In the genomic region with DNA sequence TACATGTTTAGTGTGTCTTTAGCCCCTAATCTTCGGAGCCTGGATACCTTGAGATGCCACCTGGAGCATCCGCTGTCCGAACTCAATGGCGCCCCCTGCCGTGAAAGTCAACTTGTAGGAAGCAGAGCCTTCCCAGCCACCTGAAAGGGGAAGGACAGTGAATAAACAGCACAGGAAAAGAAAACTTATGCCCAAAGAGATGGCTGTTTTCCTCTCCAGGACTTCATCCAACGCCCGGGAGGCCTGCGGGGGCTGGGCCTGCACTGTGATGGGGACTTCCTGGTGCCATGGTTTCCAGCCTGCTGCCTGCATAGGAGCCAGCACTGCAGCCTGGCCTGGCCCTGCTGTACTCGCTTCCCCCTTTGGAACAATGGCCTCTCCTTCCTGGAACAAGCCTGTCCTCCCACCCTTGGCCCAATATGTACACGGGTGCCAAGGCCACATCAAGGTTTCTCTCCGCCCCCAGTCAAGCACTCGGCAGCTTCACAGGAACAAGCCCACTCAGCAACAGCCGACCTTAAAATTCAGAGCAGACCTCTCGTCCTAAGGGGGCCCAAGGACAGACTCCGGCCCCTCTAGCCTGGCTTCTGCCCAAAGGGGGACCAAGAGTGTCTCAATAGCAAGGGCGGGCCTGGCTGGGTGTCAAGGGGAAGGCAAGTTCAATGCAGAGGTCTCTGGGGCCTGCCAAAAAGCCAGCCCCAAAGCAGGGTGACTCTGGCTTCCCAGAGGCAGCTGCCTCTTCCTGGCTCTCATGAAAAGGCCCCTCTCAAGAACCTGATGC, we compare ENCODE assay signal across 1 cellular context.
TF ChIP-seq lines count a peak whose summit lies in the region.

No MANE protein-coding gene starts in this region.

TF ChIP-seq in HepG2, 621 proteins besides CTCF, POLR2A, EP300 and RAD21 (continued from another document and continues in another):
- TF ChIP-seq, protein P1, sequence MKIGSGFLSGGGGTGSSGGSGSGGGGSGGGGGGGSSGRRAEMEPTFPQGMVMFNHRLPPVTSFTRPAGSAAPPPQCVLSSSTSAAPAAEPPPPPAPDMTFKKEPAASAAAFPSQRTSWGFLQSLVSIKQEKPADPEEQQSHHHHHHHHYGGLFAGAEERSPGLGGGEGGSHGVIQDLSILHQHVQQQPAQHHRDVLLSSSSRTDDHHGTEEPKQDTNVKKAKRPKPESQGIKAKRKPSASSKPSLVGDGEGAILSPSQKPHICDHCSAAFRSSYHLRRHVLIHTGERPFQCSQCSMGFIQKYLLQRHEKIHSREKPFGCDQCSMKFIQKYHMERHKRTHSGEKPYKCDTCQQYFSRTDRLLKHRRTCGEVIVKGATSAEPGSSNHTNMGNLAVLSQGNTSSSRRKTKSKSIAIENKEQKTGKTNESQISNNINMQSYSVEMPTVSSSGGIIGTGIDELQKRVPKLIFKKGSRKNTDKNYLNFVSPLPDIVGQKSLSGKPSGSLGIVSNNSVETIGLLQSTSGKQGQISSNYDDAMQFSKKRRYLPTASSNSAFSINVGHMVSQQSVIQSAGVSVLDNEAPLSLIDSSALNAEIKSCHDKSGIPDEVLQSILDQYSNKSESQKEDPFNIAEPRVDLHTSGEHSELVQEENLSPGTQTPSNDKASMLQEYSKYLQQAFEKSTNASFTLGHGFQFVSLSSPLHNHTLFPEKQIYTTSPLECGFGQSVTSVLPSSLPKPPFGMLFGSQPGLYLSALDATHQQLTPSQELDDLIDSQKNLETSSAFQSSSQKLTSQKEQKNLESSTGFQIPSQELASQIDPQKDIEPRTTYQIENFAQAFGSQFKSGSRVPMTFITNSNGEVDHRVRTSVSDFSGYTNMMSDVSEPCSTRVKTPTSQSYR (CRISPR knock-in tag; IDR thresholded peaks at IDR 0.05; ENCODE audit: borderline replicate concordance): peak; percentile 15; the same call in 1 of the 2 replicates
- TF ChIP-seq, protein P2, sequence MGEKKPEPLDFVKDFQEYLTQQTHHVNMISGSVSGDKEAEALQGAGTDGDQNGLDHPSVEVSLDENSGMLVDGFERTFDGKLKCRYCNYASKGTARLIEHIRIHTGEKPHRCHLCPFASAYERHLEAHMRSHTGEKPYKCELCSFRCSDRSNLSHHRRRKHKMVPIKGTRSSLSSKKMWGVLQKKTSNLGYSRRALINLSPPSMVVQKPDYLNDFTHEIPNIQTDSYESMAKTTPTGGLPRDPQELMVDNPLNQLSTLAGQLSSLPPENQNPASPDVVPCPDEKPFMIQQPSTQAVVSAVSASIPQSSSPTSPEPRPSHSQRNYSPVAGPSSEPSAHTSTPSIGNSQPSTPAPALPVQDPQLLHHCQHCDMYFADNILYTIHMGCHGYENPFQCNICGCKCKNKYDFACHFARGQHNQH (CRISPR knock-in tag; IDR thresholded peaks at IDR 0.05): peak; percentile 37; the same call in 1 of the 2 replicates
- TF ChIP-seq, protein P3, sequence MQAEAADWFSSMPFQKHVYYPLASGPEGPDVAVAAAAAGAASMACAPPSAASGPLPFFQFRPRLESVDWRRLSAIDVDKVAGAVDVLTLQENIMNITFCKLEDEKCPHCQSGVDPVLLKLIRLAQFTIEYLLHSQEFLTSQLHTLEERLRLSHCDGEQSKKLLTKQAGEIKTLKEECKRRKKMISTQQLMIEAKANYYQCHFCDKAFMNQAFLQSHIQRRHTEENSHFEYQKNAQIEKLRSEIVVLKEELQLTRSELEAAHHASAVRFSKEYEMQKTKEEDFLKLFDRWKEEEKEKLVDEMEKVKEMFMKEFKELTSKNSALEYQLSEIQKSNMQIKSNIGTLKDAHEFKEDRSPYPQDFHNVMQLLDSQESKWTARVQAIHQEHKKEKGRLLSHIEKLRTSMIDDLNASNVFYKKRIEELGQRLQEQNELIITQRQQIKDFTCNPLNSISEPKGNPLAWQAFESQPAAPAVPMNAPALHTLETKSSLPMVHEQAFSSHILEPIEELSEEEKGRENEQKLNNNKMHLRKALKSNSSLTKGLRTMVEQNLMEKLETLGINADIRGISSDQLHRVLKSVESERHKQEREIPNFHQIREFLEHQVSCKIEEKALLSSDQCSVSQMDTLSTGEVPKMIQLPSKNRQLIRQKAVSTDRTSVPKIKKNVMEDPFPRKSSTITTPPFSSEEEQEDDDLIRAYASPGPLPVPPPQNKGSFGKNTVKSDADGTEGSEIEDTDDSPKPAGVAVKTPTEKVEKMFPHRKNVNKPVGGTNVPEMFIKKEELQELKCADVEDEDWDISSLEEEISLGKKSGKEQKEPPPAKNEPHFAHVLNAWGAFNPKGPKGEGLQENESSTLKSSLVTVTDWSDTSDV (CRISPR knock-in tag; IDR thresholded peaks at IDR 0.05): 0 out of 2 replicates have a peak, but pooled peaks have one; percentile 58
- TF ChIP-seq MXD4 (CRISPR knock-in tag; IDR thresholded peaks at IDR 0.05) (no peak), ZNF263 (CRISPR knock-in tag; IDR thresholded peaks at IDR 0.05) (peak; percentile 67), HMG20A (CRISPR knock-in tag; IDR thresholded peaks at IDR 0.05; ENCODE audit: borderline replicate concordance) (0 out of 2 replicates have a peak, but pooled peaks have one; percentile 10), ZNF484 (CRISPR knock-in tag; IDR thresholded peaks at IDR 0.05; ENCODE audit: borderline replicate concordance, low read depth) (no peak), PITX1 (CRISPR knock-in tag; IDR thresholded peaks at IDR 0.05) (0 out of 2 replicates have a peak, but pooled peaks have one; percentile 42), RXRA (CRISPR knock-in tag; IDR thresholded peaks at IDR 0.05) (peak; percentile 48; the same call in 1 of the 2 replicates), PRPF4 (IDR thresholded peaks at IDR 0.05; ENCODE audit: low read depth, low read length, poor library complexity, severe bottlenecking) (no peak), ZNF383 (CRISPR knock-in tag; IDR thresholded peaks at IDR 0.05; ENCODE audit: borderline replicate concordance) (peak; percentile 93; the same call in 1 of the 2 replicates), IKZF1 (IDR thresholded peaks at IDR 0.05) (no peak), ARNTL (CRISPR knock-in tag; IDR thresholded peaks at IDR 0.05) (peak; percentile 68; the same call in 1 of the 2 replicates), FOXK2 (IDR thresholded peaks at IDR 0.05) (no peak), ZKSCAN8 (CRISPR knock-in tag; IDR thresholded peaks at IDR 0.05; ENCODE audit: borderline replicate concordance) (no peak), SAP130 (CRISPR knock-in tag; IDR thresholded peaks at IDR 0.05; ENCODE audit: low read depth) (peak; percentile 62), HNRNPL (IDR thresholded peaks at IDR 0.05; ENCODE audit: low read depth, low read length) (0 out of 2 replicates have a peak, but pooled peaks have one; percentile 4), CCDC6 (CRISPR knock-in tag; IDR thresholded peaks at IDR 0.05) (peak; percentile 68; the same call in 1 of the 2 replicates), KDM2A (CRISPR knock-in tag; IDR thresholded peaks at IDR 0.05; ENCODE audit: borderline replicate concordance, low read depth) (peak; percentile 23; the same call in 1 of the 2 replicates), ZBTB38 (CRISPR knock-in tag; IDR thresholded peaks at IDR 0.05) (0 out of 2 replicates have a peak, but pooled peaks have one; percentile 6), ZNF121 (CRISPR knock-in tag; IDR thresholded peaks at IDR 0.05) (0 out of 2 replicates have a peak, but pooled peaks have one; percentile 28), RFXAP (CRISPR knock-in tag; IDR thresholded peaks at IDR 0.05; ENCODE audit: borderline replicate concordance) (0 out of 2 replicates have a peak, but pooled peaks have one; percentile 14), ZNF510 (CRISPR knock-in tag; IDR thresholded peaks at IDR 0.05; ENCODE audit: low read depth) (0 out of 2 replicates have a peak, but pooled peaks have one; percentile 38), GATAD1 (CRISPR knock-in tag; IDR thresholded peaks at IDR 0.05) (peak; percentile 60), DR1 (CRISPR knock-in tag; IDR thresholded peaks at IDR 0.05) (peak; percentile 52; the same call in 1 of the 2 replicates), ZSCAN21 (CRISPR knock-in tag; IDR thresholded peaks at IDR 0.05; ENCODE audit: borderline replicate concordance) (0 out of 2 replicates have a peak, but pooled peaks have one; percentile 33), ZNF501 (CRISPR knock-in tag; IDR thresholded peaks at IDR 0.05) (peak; percentile 50; the same call in 1 of the 2 replicates), CREM (IDR thresholded peaks at IDR 0.05) (peak; percentile 31; the same call in 1 of the 2 replicates), CREM (CRISPR knock-in tag; IDR thresholded peaks at IDR 0.05) (no peak), ZNF331 (CRISPR knock-in tag; IDR thresholded peaks at IDR 0.05) (peak; percentile 9; the same call in 1 of the 2 replicates), ZNF30 (CRISPR knock-in tag; IDR thresholded peaks at IDR 0.05) (no peak), ADNP (CRISPR knock-in tag; IDR thresholded peaks at IDR 0.05) (no peak), RXRB (CRISPR knock-in tag; IDR thresholded peaks at IDR 0.05; ENCODE audit: borderline replicate concordance) (peak; percentile 27; the same call in 1 of the 2 replicates), IKZF4 (CRISPR knock-in tag; IDR thresholded peaks at IDR 0.05; ENCODE audit: borderline replicate concordance, low read depth, not compliant biosample characterization) (no peak), HDAC2 (CRISPR knock-in tag; IDR thresholded peaks at IDR 0.05) (peak; percentile 24; the same call in 1 of the 2 replicates)
- TF ChIP-seq, protein P4, sequence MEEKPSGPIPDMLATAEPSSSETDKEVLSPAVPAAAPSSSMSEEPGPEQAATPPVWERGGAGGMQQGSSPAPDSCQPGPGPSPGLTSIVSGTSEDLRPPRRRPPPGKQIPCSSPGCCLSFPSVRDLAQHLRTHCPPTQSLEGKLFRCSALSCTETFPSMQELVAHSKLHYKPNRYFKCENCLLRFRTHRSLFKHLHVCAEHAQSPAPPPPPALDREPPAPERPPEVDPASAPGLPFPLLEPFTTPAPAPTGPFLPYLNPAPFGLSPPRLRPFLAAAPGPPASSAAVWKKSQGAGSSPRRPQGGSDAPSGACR (CRISPR knock-in tag; IDR thresholded peaks at IDR 0.05): peak; percentile 46; the same call in 1 of the 2 replicates
- TF ChIP-seq, protein P5, sequence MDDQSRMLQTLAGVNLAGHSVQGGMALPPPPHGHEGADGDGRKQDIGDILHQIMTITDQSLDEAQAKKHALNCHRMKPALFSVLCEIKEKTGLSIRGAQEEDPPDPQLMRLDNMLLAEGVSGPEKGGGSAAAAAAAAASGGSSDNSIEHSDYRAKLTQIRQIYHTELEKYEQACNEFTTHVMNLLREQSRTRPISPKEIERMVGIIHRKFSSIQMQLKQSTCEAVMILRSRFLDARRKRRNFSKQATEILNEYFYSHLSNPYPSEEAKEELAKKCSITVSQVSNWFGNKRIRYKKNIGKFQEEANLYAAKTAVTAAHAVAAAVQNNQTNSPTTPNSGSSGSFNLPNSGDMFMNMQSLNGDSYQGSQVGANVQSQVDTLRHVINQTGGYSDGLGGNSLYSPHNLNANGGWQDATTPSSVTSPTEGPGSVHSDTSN (CRISPR knock-in tag; IDR thresholded peaks at IDR 0.05; ENCODE audit: borderline replicate concordance): no peak
- TF ChIP-seq, protein P6, sequence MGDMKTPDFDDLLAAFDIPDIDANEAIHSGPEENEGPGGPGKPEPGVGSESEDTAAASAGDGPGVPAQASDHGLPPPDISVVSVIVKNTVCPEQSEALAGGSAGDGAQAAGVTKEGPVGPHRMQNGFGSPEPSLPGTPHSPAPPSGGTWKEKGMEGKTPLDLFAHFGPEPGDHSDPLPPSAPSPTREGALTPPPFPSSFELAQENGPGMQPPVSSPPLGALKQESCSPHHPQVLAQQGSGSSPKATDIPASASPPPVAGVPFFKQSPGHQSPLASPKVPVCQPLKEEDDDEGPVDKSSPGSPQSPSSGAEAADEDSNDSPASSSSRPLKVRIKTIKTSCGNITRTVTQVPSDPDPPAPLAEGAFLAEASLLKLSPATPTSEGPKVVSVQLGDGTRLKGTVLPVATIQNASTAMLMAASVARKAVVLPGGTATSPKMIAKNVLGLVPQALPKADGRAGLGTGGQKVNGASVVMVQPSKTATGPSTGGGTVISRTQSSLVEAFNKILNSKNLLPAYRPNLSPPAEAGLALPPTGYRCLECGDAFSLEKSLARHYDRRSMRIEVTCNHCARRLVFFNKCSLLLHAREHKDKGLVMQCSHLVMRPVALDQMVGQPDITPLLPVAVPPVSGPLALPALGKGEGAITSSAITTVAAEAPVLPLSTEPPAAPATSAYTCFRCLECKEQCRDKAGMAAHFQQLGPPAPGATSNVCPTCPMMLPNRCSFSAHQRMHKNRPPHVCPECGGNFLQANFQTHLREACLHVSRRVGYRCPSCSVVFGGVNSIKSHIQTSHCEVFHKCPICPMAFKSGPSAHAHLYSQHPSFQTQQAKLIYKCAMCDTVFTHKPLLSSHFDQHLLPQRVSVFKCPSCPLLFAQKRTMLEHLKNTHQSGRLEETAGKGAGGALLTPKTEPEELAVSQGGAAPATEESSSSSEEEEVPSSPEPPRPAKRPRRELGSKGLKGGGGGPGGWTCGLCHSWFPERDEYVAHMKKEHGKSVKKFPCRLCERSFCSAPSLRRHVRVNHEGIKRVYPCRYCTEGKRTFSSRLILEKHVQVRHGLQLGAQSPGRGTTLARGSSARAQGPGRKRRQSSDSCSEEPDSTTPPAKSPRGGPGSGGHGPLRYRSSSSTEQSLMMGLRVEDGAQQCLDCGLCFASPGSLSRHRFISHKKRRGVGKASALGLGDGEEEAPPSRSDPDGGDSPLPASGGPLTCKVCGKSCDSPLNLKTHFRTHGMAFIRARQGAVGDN (CRISPR knock-in tag; IDR thresholded peaks at IDR 0.05): peak; percentile 90
- TF ChIP-seq, protein P7, sequence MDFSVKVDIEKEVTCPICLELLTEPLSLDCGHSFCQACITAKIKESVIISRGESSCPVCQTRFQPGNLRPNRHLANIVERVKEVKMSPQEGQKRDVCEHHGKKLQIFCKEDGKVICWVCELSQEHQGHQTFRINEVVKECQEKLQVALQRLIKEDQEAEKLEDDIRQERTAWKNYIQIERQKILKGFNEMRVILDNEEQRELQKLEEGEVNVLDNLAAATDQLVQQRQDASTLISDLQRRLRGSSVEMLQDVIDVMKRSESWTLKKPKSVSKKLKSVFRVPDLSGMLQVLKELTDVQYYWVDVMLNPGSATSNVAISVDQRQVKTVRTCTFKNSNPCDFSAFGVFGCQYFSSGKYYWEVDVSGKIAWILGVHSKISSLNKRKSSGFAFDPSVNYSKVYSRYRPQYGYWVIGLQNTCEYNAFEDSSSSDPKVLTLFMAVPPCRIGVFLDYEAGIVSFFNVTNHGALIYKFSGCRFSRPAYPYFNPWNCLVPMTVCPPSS (IDR thresholded peaks at IDR 0.05): no peak
- TF ChIP-seq, protein P8, sequence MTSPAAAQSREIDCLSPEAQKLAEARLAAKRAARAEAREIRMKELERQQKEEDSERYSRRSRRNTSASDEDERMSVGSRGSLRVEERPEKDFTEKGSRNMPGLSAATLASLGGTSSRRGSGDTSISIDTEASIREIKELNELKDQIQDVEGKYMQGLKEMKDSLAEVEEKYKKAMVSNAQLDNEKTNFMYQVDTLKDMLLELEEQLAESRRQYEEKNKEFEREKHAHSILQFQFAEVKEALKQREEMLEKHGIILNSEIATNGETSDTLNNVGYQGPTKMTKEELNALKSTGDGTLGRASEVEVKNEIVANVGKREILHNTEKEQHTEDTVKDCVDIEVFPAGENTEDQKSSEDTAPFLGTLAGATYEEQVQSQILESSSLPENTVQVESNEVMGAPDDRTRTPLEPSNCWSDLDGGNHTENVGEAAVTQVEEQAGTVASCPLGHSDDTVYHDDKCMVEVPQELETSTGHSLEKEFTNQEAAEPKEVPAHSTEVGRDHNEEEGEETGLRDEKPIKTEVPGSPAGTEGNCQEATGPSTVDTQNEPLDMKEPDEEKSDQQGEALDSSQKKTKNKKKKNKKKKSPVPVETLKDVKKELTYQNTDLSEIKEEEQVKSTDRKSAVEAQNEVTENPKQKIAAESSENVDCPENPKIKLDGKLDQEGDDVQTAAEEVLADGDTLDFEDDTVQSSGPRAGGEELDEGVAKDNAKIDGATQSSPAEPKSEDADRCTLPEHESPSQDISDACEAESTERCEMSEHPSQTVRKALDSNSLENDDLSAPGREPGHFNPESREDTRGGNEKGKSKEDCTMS (CRISPR knock-in tag; conservative IDR thresholded peaks at IDR 0.05): no peak
